ENCODE assay signal across 8 cellular contexts in genomic region chr11:22432331-22433065, GRCh38.
DNase-seq lines count a peak whose midpoint lies in the region; ATAC-seq and TF ChIP-seq lines count a peak whose summit lies in the region.

No MANE protein-coding gene starts in this region.

- no peak overlapping the region for H3K4me3 ChIP-seq in body of pancreas

- intact Hi-C loops in natural killer cell (cut with micrococcal nuclease): no loop called here
- intact Hi-C loops in body of pancreas (cut with DNase I): no loop called here

- peaks cover 0 to 3% of the 10 kb centered on the region in 2 donors for H3K9me3 Mint-ChIP-seq in natural killer cell
- H3K9me3 Mint-ChIP-seq in natural killer cell treated with Interleukin-12 subunit alpha and Interleukin-12 subunit beta and Interleukin-15 and Interleukin-18, amount 100 ng/mL, for 72 hours: no peaks in the 10 kb centered on the region
- peaks cover 2% of the 10 kb centered on the region for H3K9me3 Mint-ChIP-seq in stimulated activated memory B cell treated with anti-CD40 and anti-IgM and Interleukin-4, amounts not matched to agents 10 μg/mL and 1 μg/mL and 100 μg/mL, for 72 hours

- peak in 1 of 3 donors; percentile 9 for TF ChIP-seq POLR2A in body of pancreas (IDR thresholded peaks at IDR 0.05)

- H3K27ac ChIP-seq in body of pancreas: peak overlapping the region in 3 of 4 donors; percentile 55 to 63 (median 59)

- no peaks in the 10 kb centered on the region for H3K4me1 Mint-ChIP-seq in natural killer cell
- peaks cover 0 to 3% of the 10 kb centered on the region in 2 donors for H3K4me1 Mint-ChIP-seq in natural killer cell treated with Interleukin-12 subunit alpha and Interleukin-12 subunit beta and Interleukin-15 and Interleukin-18, amount 100 ng/mL, for 72 hours (ENCODE audit: low read depth in 2 of 2)
- peaks cover 9% of the 10 kb centered on the region for H3K4me1 Mint-ChIP-seq in stimulated activated memory B cell treated with anti-CD40 and anti-IgM and Interleukin-4, amounts not matched to agents 10 μg/mL and 1 μg/mL and 100 μg/mL, for 72 hours

- no peak overlapping the region for H3K27ac Mint-ChIP-seq in natural killer cell
- no peak overlapping the region for H3K27ac Mint-ChIP-seq in natural killer cell treated with Interleukin-12 subunit alpha and Interleukin-12 subunit beta and Interleukin-15 and Interleukin-18, amount 100 ng/mL, for 72 hours
- H3K27ac Mint-ChIP-seq in stimulated activated memory B cell treated with anti-CD40 and anti-IgM and Interleukin-4, amounts not matched to agents 10 μg/mL and 1 μg/mL and 100 μg/mL, for 72 hours: no peak overlapping the region

- 10 to 17% methylated on average over 17 to 37 of the region's 37 CpGs for WGBS in body of pancreas, 2 donors

- H3K36me3 Mint-ChIP-seq in natural killer cell: no peaks in the 10 kb centered on the region
- H3K36me3 Mint-ChIP-seq in natural killer cell treated with Interleukin-12 subunit alpha and Interleukin-12 subunit beta and Interleukin-15 and Interleukin-18, amount 100 ng/mL, for 72 hours: no peaks in the 10 kb centered on the region
- no peaks in the 10 kb centered on the region for H3K36me3 Mint-ChIP-seq in stimulated activated memory B cell treated with anti-CD40 and anti-IgM and Interleukin-4, amounts not matched to agents 10 μg/mL and 1 μg/mL and 100 μg/mL, for 72 hours

- H3K4me3 Mint-ChIP-seq in natural killer cell: peak overlapping the region; percentile 13
- no peak overlapping the region for H3K4me3 Mint-ChIP-seq in natural killer cell treated with Interleukin-12 subunit alpha and Interleukin-12 subunit beta and Interleukin-15 and Interleukin-18, amount 100 ng/mL, for 72 hours
- H3K4me3 Mint-ChIP-seq in stimulated activated memory B cell treated with anti-CD40 and anti-IgM and Interleukin-4, amounts not matched to agents 10 μg/mL and 1 μg/mL and 100 μg/mL, for 72 hours: peak overlapping the region; percentile 31

- H3K27me3 ChIP-seq in body of pancreas: no peaks in the 10 kb centered on the region

- peaks cover 15% of the 10 kb centered on the region for H3K4me1 ChIP-seq in body of pancreas

- TF ChIP-seq CTCF in natural killer cell (IDR thresholded peaks at IDR 0.05) (no peak), body of pancreas (IDR thresholded peaks at IDR 0.05) (no peak)

- H3K9me3 ChIP-seq in body of pancreas: no peaks in the 10 kb centered on the region

- ATAC-seq in natural killer cell (no peak), body of pancreas (peak; percentile 65), GM21619 (IDR thresholded peaks at IDR 0.05; ENCODE audit: unreplicated experiment) (no peak), GM21381 (IDR thresholded peaks at IDR 0.05; ENCODE audit: unreplicated experiment) (no peak)
- ATAC-seq in natural killer cell treated with Interleukin-12 subunit alpha and Interleukin-12 subunit beta and Interleukin-15 and Interleukin-18, amount 100 ng/mL, for 72 hours: no peak
- peak; percentile 34 for ATAC-seq in stimulated activated memory B cell treated with anti-CD40 and anti-IgM and Interleukin-4, amounts not matched to agents 10 μg/mL and 1 μg/mL and 100 μg/mL, for 72 hours

- DNase-seq in natural killer cell (no peak), body of pancreas (peak; percentile 43 to 60 (median 52)), iris pigment epithelial cell (ENCODE audit: low read depth) (peak; percentile 38), SIG-M5 treated with dmso at 0.1 percent for 504 hours (lab: John Stamatoyannopoulos, UW; ENCODE audit: unreplicated experiment) (no peak)
- no peak for DNase-seq in natural killer cell treated with Interleukin-12 subunit alpha and Interleukin-12 subunit beta and Interleukin-15 and Interleukin-18, amount 100 ng/mL, for 72 hours (ENCODE audit: low spot score)

- H3K27me3 Mint-ChIP-seq in natural killer cell (ENCODE audit: low read depth in 2 of 2): peaks cover 8 to 17% of the 10 kb centered on the region in 2 donors
- H3K27me3 Mint-ChIP-seq in natural killer cell treated with Interleukin-12 subunit alpha and Interleukin-12 subunit beta and Interleukin-15 and Interleukin-18, amount 100 ng/mL, for 72 hours: peaks cover 12 to 13% of the 10 kb centered on the region in 2 donors
- peaks cover 19% of the 10 kb centered on the region for H3K27me3 Mint-ChIP-seq in stimulated activated memory B cell treated with anti-CD40 and anti-IgM and Interleukin-4, amounts not matched to agents 10 μg/mL and 1 μg/mL and 100 μg/mL, for 72 hours

- no peaks in the 10 kb centered on the region for H3K36me3 ChIP-seq in body of pancreas (replicated peaks in 1 of 2; ENCODE audit: insufficient read depth in 1 of 2, low read depth in 2 of 2)

Comparison
In these comparisons a context has a peak if more than half of its experiments do, and no peak if none do; other contexts are left out.
1. ATAC-seq: peak in body of pancreas (single experiment) and stimulated activated memory B cell treated with anti-CD40 and anti-IgM and Interleukin-4, amounts not matched to agents 10 μg/mL and 1 μg/mL and 100 μg/mL, for 72 hours (single experiment); none in natural killer cell (0 of 3), natural killer cell treated with Interleukin-12 subunit alpha and Interleukin-12 subunit beta and Interleukin-15 and Interleukin-18, amount 100 ng/mL, for 72 hours (0 of 2), GM21619 (single experiment) and GM21381 (single experiment).
2. DNase-seq: peak in body of pancreas (4 of 4) and iris pigment epithelial cell (single experiment); none in natural killer cell (single experiment), natural killer cell treated with Interleukin-12 subunit alpha and Interleukin-12 subunit beta and Interleukin-15 and Interleukin-18, amount 100 ng/mL, for 72 hours (single experiment) and SIG-M5 treated with dmso at 0.1 percent for 504 hours (single experiment).